13 cellular contexts compared by ENCODE assay signal in genomic region chr2:33216508-33217182, GRCh38.
DNase-seq lines count a peak whose midpoint lies in the region; ATAC-seq and TF ChIP-seq lines count a peak whose summit lies in the region.
"Had no signal": no experiment of that assay in that cellular context is flagged by ENCODE, and none has a peak within 500 bp of the region (broad histone marks: within the 10 kb centered on the region; RNA-seq: fewer than 3 reads in every experiment).

No MANE protein-coding gene starts in this region.

- in situ Hi-C loops in GM13977 (cut with MboI; ENCODE audit: low pct_unique_long_range_greater_than_20kb, low sequenced_read_pairs, unreplicated experiment) = no loop called here

- POLR2A ChIA-PET in GM10248 (lab: Yijun Ruan, JAX) = no interaction called here

- ATAC-seq in left ventricle myocardium superior = peak; percentile 91
- ATAC-seq: activated CD8-positive, alpha-beta T cell treated with anti-CD3 and anti-CD28 coated beads for 36 hours; K562; T-cell had no signal

- no peak overlapping the region for H3K4me3 ChIP-seq in cardiac fibroblast (replicated peaks in 1 of 2; ENCODE audit: low read depth in 2 of 2, low read length in 2 of 2)
- H3K4me3 ChIP-seq: K562 had no signal

- DNase-seq in AG20443 (ENCODE audit: low spot score) = peak; percentile 73
- DNase-seq in cardiac fibroblast (ENCODE audit: low read depth in 2 of 2) = peak; percentile 62 to 77
- peak; percentile 79 for DNase-seq in left ventricle myocardium superior
- peak; percentile 24 for DNase-seq in renal cortical epithelial cell (ENCODE audit: low read depth)
- no peak for DNase-seq in DMS153 (lab: John Stamatoyannopoulos, UW)
- DNase-seq in GM10248 (ENCODE audit: extremely low spot score) = no peak
- no peak for DNase-seq in GM13977 (ENCODE audit: low spot score)
- no peak for DNase-seq in activated naive CD4-positive, alpha-beta T cell treated with anti-CD3 and anti-CD28 coated beads, Interleukin-2, amount 50 U/mL, for 16 hours
- DNase-seq: activated CD8-positive, alpha-beta T cell treated with anti-CD3 and anti-CD28 coated beads for 36 hours; AML-193; NCI-H2081; T-cell had no signal

- CTCF ChIA-PET in GM10248 (lab: Yijun Ruan, JAX) = no interaction called here

- intact Hi-C loops in left ventricle myocardium superior (cut with micrococcal nuclease) = no loop called here

- TF ChIP-seq CTCF in cardiac fibroblast (IDR thresholded peaks at IDR 0.05; ENCODE audit: low read depth, low read length) (no peak), GM10248 (IDR thresholded peaks at IDR 0.05; ENCODE audit: control extremely low read depth, extremely low read depth, low read depth, missing control alignments) (no peak), GM13977 (IDR thresholded peaks at IDR 0.05; ENCODE audit: extremely low read depth, insufficient read depth, missing control alignments) (no peak)

Comparison
In these comparisons a context has a peak if more than half of its experiments do, and no peak if none do; other contexts are left out.
1. DNase-seq: peak in AG20443 (single experiment), cardiac fibroblast (2 of 2), left ventricle myocardium superior (single experiment) and renal cortical epithelial cell (single experiment); none in DMS153 (single experiment), GM10248 (single experiment), GM13977 (single experiment) and activated naive CD4-positive, alpha-beta T cell treated with anti-CD3 and anti-CD28 coated beads, Interleukin-2, amount 50 U/mL, for 16 hours (single experiment).